Comparison of ENCODE assay signal across 18 cellular contexts in the genomic region with DNA sequence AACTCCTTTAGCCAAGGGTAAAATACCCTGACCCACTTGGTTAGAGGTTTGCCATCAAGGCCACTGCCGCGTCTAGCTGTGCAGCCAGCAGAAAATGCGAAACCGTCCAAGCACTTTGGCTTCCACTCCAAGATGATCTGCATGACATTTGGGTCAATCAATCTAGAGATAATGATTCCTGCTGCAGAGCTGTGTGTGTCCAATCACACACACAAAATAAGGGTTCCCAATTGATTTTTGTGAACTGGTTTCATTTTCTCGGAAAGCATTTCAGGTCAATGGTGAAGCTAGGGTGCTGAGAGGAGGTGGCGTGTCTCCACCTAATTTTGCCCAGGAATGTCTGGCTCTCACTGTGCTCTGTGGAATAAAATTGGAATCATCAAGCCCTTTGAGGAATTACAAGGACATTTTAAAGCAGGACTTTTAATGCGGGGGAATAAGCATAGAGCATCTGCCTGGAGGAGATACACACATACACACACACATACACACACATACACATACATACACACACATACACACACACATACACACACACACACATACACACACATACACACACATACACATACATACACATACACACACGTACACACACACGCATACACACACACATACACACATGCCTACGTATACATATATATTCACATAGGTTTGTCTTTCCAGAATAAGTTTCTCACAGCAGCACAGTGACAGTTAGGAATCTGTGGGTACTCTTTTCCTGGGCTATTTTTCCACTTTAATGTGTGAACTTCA. TPM values are rescaled to one million over a fixed set of nuclear protein-coding genes. Genes with fewer than 3 reads are reported as not detected.
DNase-seq lines count a peak whose midpoint lies in the region; ATAC-seq, FAIRE-seq and TF ChIP-seq lines count a peak whose summit lies in the region.
"Had no signal": no experiment of that assay in that cellular context is flagged by ENCODE, and none has a peak within 500 bp of the region (broad histone marks: within the 10 kb centered on the region; RNA-seq: fewer than 3 reads in every experiment).

No MANE protein-coding gene starts in this region.

- H2AFZ ChIP-seq in HepG2 (ENCODE audit: low read length) = no peak overlapping the region
- H2AFZ ChIP-seq in GM12878 (ENCODE audit: control insufficient read depth, low read depth, low read length) = no peak overlapping the region
- H2AFZ ChIP-seq: GM23338 had no signal

- H3K27me3 ChIP-seq in liver (ENCODE audit: control insufficient read depth in 4 of 4, insufficient read depth in 4 of 4, low read length in 3 of 4) (no peaks in the 10 kb centered on the region), HepG2 (ENCODE audit: control insufficient read depth in 1 of 2, insufficient read depth in 2 of 2, low read length in 2 of 2) (peaks cover 1 to 11% of the 10 kb centered on the region in 2 experiments; a peak in 3 of 5 replicates), GM12878 (replicated peaks in 1 of 2; ENCODE audit: control insufficient read depth in 2 of 2, insufficient read depth in 2 of 2, low read length in 1 of 2) (no peaks in the 10 kb centered on the region; a peak in 1 of 4 replicates), SJCRH30 (no peaks in the 10 kb centered on the region)
- H3K27me3 ChIP-seq: BLaER1 treated with 17β-estradiol and CSF1 and Interleukin-3, amounts not matched to agents 10 nM and 100 nM had no signal

- CTCF ChIA-PET in HepG2 (lab: Yijun Ruan, JAX; ENCODE audit: low intra/inter-chr PET ratio, low total read pairs) = no interaction called here
- CTCF ChIA-PET in GM12878 (lab: Yijun Ruan, JAX) = interaction anchor here (2.6 kb wide), 1 partner anchor 25 kb away, joined by 7 read pairs; no protein-coding TSS in a partner anchor
- CTCF ChIA-PET in activated CD8-positive, alpha-beta T cell treated with anti-CD3 and anti-CD28 coated beads for 36 hours (lab: Charles Lee) = interaction anchor here (0.8 kb wide), 1 partner anchor 10 kb away, joined by 3 read pairs; no protein-coding TSS in a partner anchor

- H3K4me1 ChIP-seq in liver (ENCODE audit: control insufficient read depth in 4 of 4, insufficient read depth in 4 of 4, low read length in 3 of 4) (peaks cover 0 to 9% (median 5%) of the 10 kb centered on the region in 4 donors), HepG2 (ENCODE audit: insufficient read depth, low read length) (no peaks in the 10 kb centered on the region), GM12878 (ENCODE audit: control insufficient read depth, insufficient read depth, low read length) (no peaks in the 10 kb centered on the region), SJCRH30 (no peaks in the 10 kb centered on the region)
- H3K4me1 ChIP-seq: BLaER1 treated with 17β-estradiol and CSF1 and Interleukin-3, amounts not matched to agents 10 nM and 100 nM had no signal

- H3K4me1 Mint-ChIP-seq in activated CD8-positive, alpha-beta T cell treated with anti-CD3 and anti-CD28 coated beads for 36 hours (ENCODE audit: low read depth) = no peaks in the 10 kb centered on the region
- H3K4me1 Mint-ChIP-seq: B cell had no signal

- H3K4me2 ChIP-seq in HepG2 (ENCODE audit: low read depth, low read length) = no peak overlapping the region
- H3K4me2 ChIP-seq in GM12878 (ENCODE audit: control insufficient read depth, insufficient read depth) = no peak overlapping the region
- H3K4me2 ChIP-seq: BLaER1 treated with 17β-estradiol and CSF1 and Interleukin-3, amounts not matched to agents 10 nM and 100 nM had no signal

- POLR2A ChIA-PET in HepG2 (lab: Yijun Ruan, JAX) (no interaction called here), GM12878 (lab: Charles Lee) (no interaction called here)
- POLR2A ChIA-PET in activated CD8-positive, alpha-beta T cell treated with anti-CD3 and anti-CD28 coated beads for 36 hours (lab: Charles Lee) = no interaction called here

- no peak for TF ChIP-seq POLR2A in HepG2 (IDR thresholded peaks at IDR 0.05; ENCODE audit: insufficient read depth in 1 of 2, low read depth in 2 of 2, low read length in 2 of 2)
- no peak for TF ChIP-seq POLR2A in GM12878 (IDR thresholded peaks at IDR 0.05; ENCODE audit: low read depth, low read length)

- DNase-seq in HepG2 (ENCODE audit: low spot score) (no peak), GM12878 (ENCODE audit: low read depth, low spot score) (no peak), medulla oblongata (ENCODE audit: extremely low spot score) (peak; percentile 10), urothelium cell line (ENCODE audit: low spot score) (no peak), SJCRH30 (no peak), NAMALWA (ENCODE audit: low spot score) (no peak)
- DNase-seq in activated CD8-positive, alpha-beta T cell treated with anti-CD3 and anti-CD28 coated beads for 36 hours = no peak
- DNase-seq: Calu3; CD8-positive, alpha-beta T cell; DND-41; EL; H7 had no signal

- TF ChIP-seq CTCF in liver (IDR thresholded peaks at IDR 0.05; ENCODE audit: low read depth, low read length, missing input control) (no peak), HepG2 (CRISPR knock-in tag; IDR thresholded peaks at IDR 0.05) (no peak), GM12878 (IDR thresholded peaks at IDR 0.05 in 2 of 3, conservative IDR thresholded peaks at IDR 0.05 in 1 of 3; ENCODE audit: control insufficient read depth in 2 of 3, extremely low read depth in 1 of 3, insufficient read depth in 1 of 3, low read depth in 3 of 3, low read length in 3 of 3) (no peak)
- no peak for TF ChIP-seq CTCF in activated CD8-positive, alpha-beta T cell treated with anti-CD3 and anti-CD28 coated beads for 36 hours (IDR thresholded peaks at IDR 0.05)

- H3K9me3 ChIP-seq in liver (ENCODE audit: control insufficient read depth in 4 of 4, low read length in 3 of 4) (no peaks in the 10 kb centered on the region), HepG2 (ENCODE audit: low read length) (no peaks in the 10 kb centered on the region), GM12878 (replicated peaks; ENCODE audit: control insufficient read depth, insufficient read depth, low read length) (no peaks in the 10 kb centered on the region), SJCRH30 (replicated peaks) (no peaks in the 10 kb centered on the region)
- H3K9me3 ChIP-seq: BLaER1 treated with 17β-estradiol and CSF1 and Interleukin-3, amounts not matched to agents 10 nM and 100 nM had no signal

- H3K79me2 ChIP-seq in HepG2 (ENCODE audit: insufficient read depth, low read length) (no peaks in the 10 kb centered on the region), GM12878 (ENCODE audit: control insufficient read depth, insufficient read depth, low read length) (no peaks in the 10 kb centered on the region)

- no peak overlapping the region for H3K27ac Mint-ChIP-seq in activated CD8-positive, alpha-beta T cell treated with anti-CD3 and anti-CD28 coated beads for 36 hours
- H3K27ac Mint-ChIP-seq: B cell; CD8-positive, alpha-beta T cell; GM23338 had no signal

- BruUV-seq in HepG2 (replicated peaks; lab: Mats Ljungman, UMichigan) (no TSS peak), GM12878 (replicated peaks; lab: Mats Ljungman, UMichigan) (no TSS peak)

- RAD21 ChIA-PET in GM12878 (lab: Charles Lee; ENCODE audit: unreplicated experiment) = no interaction called here

- no peak for TF ChIP-seq EP300 in HepG2 (IDR thresholded peaks at IDR 0.05; ENCODE audit: low read depth in 2 of 2, low read length in 2 of 2)
- TF ChIP-seq EP300 in HepG2 (CRISPR knock-in tag; IDR thresholded peaks at IDR 0.05; ENCODE audit: borderline replicate concordance) = no peak
- no peak for TF ChIP-seq EP300 in GM12878 (IDR thresholded peaks at IDR 0.05; ENCODE audit: borderline replicate concordance in 1 of 2, control insufficient read depth in 1 of 2, low read depth in 2 of 2, low read length in 2 of 2)

- H3K27ac ChIP-seq in liver (ENCODE audit: low read depth in 1 of 2, low read length in 2 of 2) = no peak overlapping the region
- no peak overlapping the region for H3K27ac ChIP-seq in HepG2 (ENCODE audit: extremely low read length, insufficient read depth, low read length)
- H3K27ac ChIP-seq in GM12878 (ENCODE audit: control insufficient read depth, insufficient read depth) = no peak overlapping the region
- H3K27ac ChIP-seq in SJCRH30 = no peak overlapping the region
- H3K27ac ChIP-seq: BLaER1 treated with 17β-estradiol and CSF1 and Interleukin-3, amounts not matched to agents 10 nM and 100 nM had no signal

- ATAC-seq in HepG2 (no peak), GM12878 (no peak)
- no peak for ATAC-seq in activated CD8-positive, alpha-beta T cell treated with anti-CD3 and anti-CD28 coated beads for 36 hours
- ATAC-seq: CD8-positive, alpha-beta T cell; GM23338; HCT116 had no signal

- SMC1A ChIA-PET in GM12878 (lab: Charles Lee; ENCODE audit: uncharacterized antibody, unreplicated experiment) = no interaction called here

- FAIRE-seq in HepG2 (lab: Jason Lieb, UNC) (no peak), GM12878 (lab: Jason Lieb, UNC) (no peak), urothelium cell line (lab: Jason Lieb, UNC) (peak; percentile 95)
- FAIRE-seq: GM12892 had no signal

- no peak overlapping the region for H3K4me3 Mint-ChIP-seq in activated CD8-positive, alpha-beta T cell treated with anti-CD3 and anti-CD28 coated beads for 36 hours
- H3K4me3 Mint-ChIP-seq: B cell; CD8-positive, alpha-beta T cell; GM23338 had no signal

- no peaks in the 10 kb centered on the region for H4K20me1 ChIP-seq in HepG2 (ENCODE audit: insufficient read depth, low read length)
- no peaks in the 10 kb centered on the region for H4K20me1 ChIP-seq in GM12878 (ENCODE audit: control insufficient read depth, insufficient read depth)
- H4K20me1 ChIP-seq: BLaER1 treated with 17β-estradiol and CSF1 and Interleukin-3, amounts not matched to agents 10 nM and 100 nM had no signal

- H3K27me3 Mint-ChIP-seq in activated CD8-positive, alpha-beta T cell treated with anti-CD3 and anti-CD28 coated beads for 36 hours = peaks cover 27% of the 10 kb centered on the region

- H3K9me3 Mint-ChIP-seq in activated CD8-positive, alpha-beta T cell treated with anti-CD3 and anti-CD28 coated beads for 36 hours = no peaks in the 10 kb centered on the region
- H3K9me3 Mint-ChIP-seq: CD8-positive, alpha-beta T cell; GM23338 had no signal

- no peaks in the 10 kb centered on the region for H3K36me3 Mint-ChIP-seq in activated CD8-positive, alpha-beta T cell treated with anti-CD3 and anti-CD28 coated beads for 36 hours (ENCODE audit: low read depth)
- H3K36me3 Mint-ChIP-seq: CD8-positive, alpha-beta T cell had no signal

- WGBS in liver = 59% methylated on average over 10 of the region's 10 CpGs
- WGBS in HepG2 (ENCODE audit: low lambda C conversion rate) = 57% methylated on average over 10 of the region's 10 CpGs
- WGBS in GM12878 (ENCODE audit: insufficient coverage, insufficient replicate concordance, low lambda C conversion rate, missing lambda C conversion rate) = 70% methylated on average over 10 of the region's 10 CpGs

- peak overlapping the region in 2 of 3 donors; percentile 15 to 35 for H3K4me3 ChIP-seq in liver (ENCODE audit: low read depth in 1 of 3, low read length in 3 of 3)
- no peak overlapping the region for H3K4me3 ChIP-seq in HepG2 (replicated peaks in 1 of 3; ENCODE audit: insufficient read depth in 1 of 3, low read depth in 2 of 3, low read length in 3 of 3)
- no peak overlapping the region for H3K4me3 ChIP-seq in GM12878
- H3K4me3 ChIP-seq in SJCRH30 = no peak overlapping the region
- H3K4me3 ChIP-seq: BLaER1 treated with 17β-estradiol and CSF1 and Interleukin-3, amounts not matched to agents 10 nM and 100 nM; GM23338 had no signal

- in situ Hi-C loops in HepG2 (cut with HindIII; ENCODE audit: extremely low pct_ligation_motif_present, low pct_unique_long_range_greater_than_20kb) = no loop called here
- in situ Hi-C loops in GM12878 (cut with MboI) = no loop called here

- intact Hi-C loops in HepG2 (cut with micrococcal nuclease; ENCODE audit: unreplicated experiment) (no loop called here), GM12878 (cut with micrococcal nuclease; ENCODE audit: unreplicated experiment) (no loop called here)
- intact Hi-C loops in activated CD8-positive, alpha-beta T cell treated with anti-CD3 and anti-CD28 coated beads for 36 hours (cut with micrococcal nuclease) = no loop called here

- TF ChIP-seq RAD21 in liver (IDR thresholded peaks at IDR 0.05) (no peak), HepG2 (CRISPR knock-in tag; IDR thresholded peaks at IDR 0.05) (no peak), GM12878 (IDR thresholded peaks at IDR 0.05; ENCODE audit: insufficient read depth, low read depth, low read length) (no peak)

- H3K36me3 ChIP-seq in liver (ENCODE audit: control insufficient read depth in 4 of 4, insufficient read depth in 3 of 4, low read depth in 1 of 4, low read length in 3 of 4) = no peaks in the 10 kb centered on the region
- no peaks in the 10 kb centered on the region for H3K36me3 ChIP-seq in HepG2 (replicated peaks in 1 of 2; ENCODE audit: control insufficient read depth in 1 of 2, insufficient read depth in 2 of 2, low read length in 2 of 2)
- H3K36me3 ChIP-seq in GM12878 (ENCODE audit: control insufficient read depth in 2 of 2, insufficient read depth in 2 of 2, low read length in 1 of 2) = no peaks in the 10 kb centered on the region
- no peaks in the 10 kb centered on the region for H3K36me3 ChIP-seq in SJCRH30
- H3K36me3 ChIP-seq: BLaER1 treated with 17β-estradiol and CSF1 and Interleukin-3, amounts not matched to agents 10 nM and 100 nM had no signal

- H3K9ac ChIP-seq in liver (ENCODE audit: low read depth in 1 of 2, low read length in 2 of 2) = no peak overlapping the region
- H3K9ac ChIP-seq in HepG2 (ENCODE audit: insufficient read depth, low read depth, low read length) = no peak overlapping the region
- H3K9ac ChIP-seq in GM12878 (ENCODE audit: control insufficient read depth, insufficient read depth, low read length) = no peak overlapping the region
- H3K9ac ChIP-seq: BLaER1 treated with 17β-estradiol and CSF1 and Interleukin-3, amounts not matched to agents 10 nM and 100 nM had no signal

RNA-seq across cellular contexts. Expression of gene ACADSB, which starts 59.5 kb away (rescaled TPM):
- 100 to 1,000 TPM in 1 of 2 donors, 10 to 100 TPM in 1; 97.9 to 164 TPM for total RNA-seq in liver
- 100 to 1,000 TPM; 103 to 118 TPM for polyA plus RNA-seq in liver
- total RNA-seq in HepG2 (2016; rRNA removed; fragmentation: Illumina TruSeq; extraction: Trizol) = 80.0 and 186 TPM in 2 replicates
- total RNA-seq in HepG2 (2016; cell fraction: cytosol; rRNA removed; fragmentation: Illumina TruSeq; extraction: Trizol; ENCODE audit: low read depth) = 4.1 and 6.0 TPM in 2 replicates
- 83.2 and 181 TPM in 2 replicates for total RNA-seq in HepG2 (2016; cell fraction: insoluble cytoplasmic fraction; rRNA removed; fragmentation: Illumina TruSeq; extraction: Trizol)
- 18.7 and 22.3 TPM in 2 replicates for total RNA-seq in HepG2 (2016; cell fraction: membrane; rRNA removed; fragmentation: Illumina TruSeq; extraction: Trizol)
- total RNA-seq in HepG2 (2016; cell fraction: nucleus; rRNA removed; fragmentation: Illumina TruSeq; extraction: Trizol) = 56.2 and 60.6 TPM in 2 replicates
- polyA plus RNA-seq in HepG2 (2011; rRNA removed) = 76.6 and 87.6 TPM in 2 replicates
- 29.9 and 54.9 TPM in 2 replicates for polyA plus RNA-seq in HepG2 (2011; cell fraction: cytosol; rRNA removed)
- 44.5 and 55.6 TPM in 2 replicates for polyA plus RNA-seq in HepG2 (2011; cell fraction: nucleus; rRNA removed)
- polyA plus RNA-seq in HepG2 (2012) = 86.5 and 157 TPM in 2 replicates
- polyA plus RNA-seq in HepG2 (2016; cell fraction: cytosol; fragmentation: Illumina TruSeq; extraction: Trizol; ENCODE audit: low read depth) = 2.0 and 3.4 TPM in 2 replicates
- polyA plus RNA-seq in HepG2 (2016; cell fraction: insoluble cytoplasmic fraction; fragmentation: Illumina TruSeq; extraction: Trizol; ENCODE audit: low read depth) = 165 TPM in 2 replicates
- polyA plus RNA-seq in HepG2 (2016; cell fraction: membrane; fragmentation: Illumina TruSeq; extraction: Trizol; ENCODE audit: low read depth) = 8.4 and 9.5 TPM in 2 replicates
- polyA plus RNA-seq in HepG2 (2016; cell fraction: nucleus; fragmentation: Illumina TruSeq; extraction: Trizol; ENCODE audit: insufficient read depth, low read depth) = 75.5 and 83.4 TPM in 2 replicates
- 1.1 and 23.6 TPM in 2 replicates for polyA minus RNA-seq in HepG2 (2011; rRNA and poly(A)+ RNA removed; ENCODE audit: low replicate concordance)
- 44.7 and 65.6 TPM in 2 replicates for polyA minus RNA-seq in HepG2 (2011; cell fraction: cytosol; rRNA and poly(A)+ RNA removed)
- 83.4 and 110 TPM in 2 replicates for polyA minus RNA-seq in HepG2 (2011; cell fraction: nucleus; rRNA and poly(A)+ RNA removed)
- 40.5 and 42.0 TPM in 2 replicates for total RNA-seq in GM12878 (2013; cell fraction: nucleolus; rRNA removed)
- 10.8 and 13.5 TPM in 2 replicates for total RNA-seq in GM12878 (2014; rRNA removed)
- 12.1 and 12.2 TPM in 2 replicates for total RNA-seq in GM12878 (2014; rRNA removed; fragmentation: Illumina TruSeq; extraction: Trizol)
- 23.5 and 24.0 TPM in 2 replicates for total RNA-seq in GM12878 (2021)
- polyA plus RNA-seq in GM12878 (2011; ENCODE audit: low read depth) = 8.2 TPM
- polyA plus RNA-seq in GM12878 (2011; rRNA removed) = 18.8 and 33.7 TPM in 2 replicates
- polyA plus RNA-seq in GM12878 (2011; cell fraction: cytosol; rRNA removed) = 6.2 and 8.5 TPM in 2 replicates
- polyA plus RNA-seq in GM12878 (2011; cell fraction: nucleus; rRNA removed) = 15.8 and 20.6 TPM in 2 replicates
- 10.3 and 12.9 TPM in 2 replicates for polyA plus RNA-seq in GM12878 (2012)
- 18.9 and 25.9 TPM in 2 replicates for polyA plus RNA-seq in GM12878 (2014; fragmentation: Illumina TruSeq; extraction: Trizol)
- 10 to 100 TPM; 10.9 to 11.3 TPM for polyA plus RNA-seq in GM12878 (2014; fragmentation: Nextera tagmentation; extraction: Ambion mirVana)
- 10.8 and 14.1 TPM in 2 replicates for polyA plus RNA-seq in GM12878 (2014; rRNA removed)
- polyA plus RNA-seq in GM12878 (2016; fragmentation: Nextera tagmentation; extraction: Ambion mirVana) = 10 to 100 TPM; 15.9 to 17.4 TPM
- 5.4 and 11.3 TPM in 2 replicates for polyA minus RNA-seq in GM12878 (2011; rRNA and poly(A)+ RNA removed)
- polyA minus RNA-seq in GM12878 (2011; cell fraction: cytosol; rRNA and poly(A)+ RNA removed) = 3.2 and 3.7 TPM in 2 replicates
- 5.6 and 6.2 TPM in 2 replicates for polyA minus RNA-seq in GM12878 (2011; cell fraction: nucleus; rRNA and poly(A)+ RNA removed)
- total RNA-seq in SJCRH30 (2014; rRNA removed; shearing (Covaris generic)) = 8.0 and 9.6 TPM in 2 replicates
- 10 to 100 TPM; 19.7 to 20.7 TPM for total RNA-seq in activated CD8-positive, alpha-beta T cell treated with anti-CD3 and anti-CD28 coated beads for 36 hours

RNA-seq across cellular contexts. Expression of gene IKZF5, which starts 59.7 kb away (rescaled TPM):
- total RNA-seq in liver (1 to 10 TPM; 6.4 to 7.9 TPM), HepG2 (2016; rRNA removed; fragmentation: Illumina TruSeq; extraction: Trizol) (3.7 and 4.1 TPM in 2 replicates), GM12878 (2014; rRNA removed) (5.3 TPM in 2 replicates), GM12878 (2014; rRNA removed; fragmentation: Illumina TruSeq; extraction: Trizol) (6.5 and 7.3 TPM in 2 replicates), GM12878 (2021) (13.7 and 16.1 TPM in 2 replicates)
- polyA plus RNA-seq in liver (1 to 10 TPM; 5.0 to 9.4 TPM), HepG2 (2011; rRNA removed) (11.3 and 12.0 TPM in 2 replicates), GM12878 (2011; rRNA removed) (12.5 and 15.6 TPM in 2 replicates), GM12878 (2014; fragmentation: Illumina TruSeq; extraction: Trizol) (15.6 and 18.6 TPM in 2 replicates), GM12878 (2014; fragmentation: Nextera tagmentation; extraction: Ambion mirVana) (10 to 100 TPM in 1 of 2 experiments, 1 to 10 TPM in 1; 6.8 to 11.2 TPM), GM12878 (2014; rRNA removed) (7.4 and 11.2 TPM in 2 replicates), GM12878 (2016; fragmentation: Nextera tagmentation; extraction: Ambion mirVana) (10 to 100 TPM; 20.5 to 23.2 TPM)
- total RNA-seq in HepG2 (2016; cell fraction: cytosol; rRNA removed; fragmentation: Illumina TruSeq; extraction: Trizol; ENCODE audit: low read depth) = 0.61 and 0.62 TPM in 2 replicates
- 3.1 and 4.8 TPM in 2 replicates for total RNA-seq in HepG2 (2016; cell fraction: insoluble cytoplasmic fraction; rRNA removed; fragmentation: Illumina TruSeq; extraction: Trizol)
- 2.5 and 3.3 TPM in 2 replicates for total RNA-seq in HepG2 (2016; cell fraction: membrane; rRNA removed; fragmentation: Illumina TruSeq; extraction: Trizol)
- 8.2 and 9.7 TPM in 2 replicates for total RNA-seq in HepG2 (2016; cell fraction: nucleus; rRNA removed; fragmentation: Illumina TruSeq; extraction: Trizol)
- 4.6 and 5.5 TPM in 2 replicates for polyA plus RNA-seq in HepG2 (2011; cell fraction: cytosol; rRNA removed)
- polyA plus RNA-seq in HepG2 (2011; cell fraction: nucleus; rRNA removed) = 12.2 and 13.5 TPM in 2 replicates
- polyA plus RNA-seq in HepG2 (2012) = 9.4 and 13.5 TPM in 2 replicates
- 1.1 and 1.2 TPM in 2 replicates for polyA plus RNA-seq in HepG2 (2016; cell fraction: cytosol; fragmentation: Illumina TruSeq; extraction: Trizol; ENCODE audit: low read depth)
- 13.5 and 14.5 TPM in 2 replicates for polyA plus RNA-seq in HepG2 (2016; cell fraction: insoluble cytoplasmic fraction; fragmentation: Illumina TruSeq; extraction: Trizol; ENCODE audit: low read depth)
- 3.2 and 5.6 TPM in 2 replicates for polyA plus RNA-seq in HepG2 (2016; cell fraction: membrane; fragmentation: Illumina TruSeq; extraction: Trizol; ENCODE audit: low read depth)
- 18.6 and 19.5 TPM in 2 replicates for polyA plus RNA-seq in HepG2 (2016; cell fraction: nucleus; fragmentation: Illumina TruSeq; extraction: Trizol; ENCODE audit: insufficient read depth, low read depth)
- polyA minus RNA-seq in HepG2 (2011; rRNA and poly(A)+ RNA removed; ENCODE audit: low replicate concordance) = 6.1 and 9.1 TPM in 2 replicates
- 4.9 and 5.3 TPM in 2 replicates for polyA minus RNA-seq in HepG2 (2011; cell fraction: cytosol; rRNA and poly(A)+ RNA removed)
- 21.5 and 26.7 TPM in 2 replicates for polyA minus RNA-seq in HepG2 (2011; cell fraction: nucleus; rRNA and poly(A)+ RNA removed)
- total RNA-seq in GM12878 (2013; cell fraction: nucleolus; rRNA removed) = 29.0 and 30.8 TPM in 2 replicates
- polyA plus RNA-seq in GM12878 (2011; ENCODE audit: low read depth) = 6.4 TPM
- 7.4 and 8.0 TPM in 2 replicates for polyA plus RNA-seq in GM12878 (2011; cell fraction: cytosol; rRNA removed)
- polyA plus RNA-seq in GM12878 (2011; cell fraction: nucleus; rRNA removed) = 9.7 and 11.9 TPM in 2 replicates
- 11.1 and 12.6 TPM in 2 replicates for polyA plus RNA-seq in GM12878 (2012)
- polyA minus RNA-seq in GM12878 (2011; rRNA and poly(A)+ RNA removed) = 10.8 and 11.6 TPM in 2 replicates
- 3.7 and 5.5 TPM in 2 replicates for polyA minus RNA-seq in GM12878 (2011; cell fraction: cytosol; rRNA and poly(A)+ RNA removed)
- polyA minus RNA-seq in GM12878 (2011; cell fraction: nucleus; rRNA and poly(A)+ RNA removed) = 7.1 and 8.8 TPM in 2 replicates
- total RNA-seq in SJCRH30 (2014; rRNA removed; shearing (Covaris generic)) = 7.8 and 9.3 TPM in 2 replicates
- 10 to 100 TPM; 15.2 to 21.5 TPM for total RNA-seq in activated CD8-positive, alpha-beta T cell treated with anti-CD3 and anti-CD28 coated beads for 36 hours

Comparison
In these comparisons a context has a peak if more than half of its experiments do, and no peak if none do; other contexts are left out.
1. H3K4me3 ChIP-seq: peak in liver (2 of 3); none in HepG2 (0 of 3), GM12878 (single experiment) and SJCRH30 (single experiment).